2 cellular contexts compared by ENCODE assay signal in genomic region chr1:201653238-201653637, GRCh38.
TF ChIP-seq lines count a peak whose summit lies in the region.

No MANE protein-coding gene starts in this region.

TF ChIP-seq in SK-N-SH, 30 proteins besides CTCF, POLR2A, EP300 and RAD21 (continued from another document):
- TF ChIP-seq USF2 (IDR thresholded peaks at IDR 0.05; ENCODE audit: borderline replicate concordance, low read depth, low read length) (no peak), ZBTB33 (IDR thresholded peaks at IDR 0.05; ENCODE audit: borderline replicate concordance, low read depth) (no peak), EZH2phosphoT487 (IDR thresholded peaks at IDR 0.05; ENCODE audit: borderline replicate concordance, low read depth) (no peak), FOSL2 (IDR thresholded peaks at IDR 0.05; ENCODE audit: borderline replicate concordance, low read depth) (no peak), MXI1 (IDR thresholded peaks at IDR 0.05; ENCODE audit: low read depth, low read length) (no peak)

TF ChIP-seq in SK-N-SH treated with all-trans-retinoic acid at 6 μM for 48 hours, 23 proteins besides CTCF, POLR2A, EP300 and RAD21 (continued from another document):
- TF ChIP-seq TCF4 (CRISPR knock-in tag; IDR thresholded peaks at IDR 0.05; ENCODE audit: borderline replicate concordance) (no peak), PATZ1 (CRISPR knock-in tag; IDR thresholded peaks at IDR 0.05; ENCODE audit: borderline replicate concordance) (no peak), ZFP3 (CRISPR knock-in tag; IDR thresholded peaks at IDR 0.05) (no peak), ZC3H10 (CRISPR knock-in tag; IDR thresholded peaks at IDR 0.05) (no peak), ZNF70 (CRISPR knock-in tag; IDR thresholded peaks at IDR 0.05) (no peak), ZFP30 (CRISPR knock-in tag; IDR thresholded peaks at IDR 0.05) (no peak), GLIS3 (CRISPR knock-in tag; IDR thresholded peaks at IDR 0.05) (no peak), TOX (CRISPR knock-in tag; IDR thresholded peaks at IDR 0.05; ENCODE audit: borderline replicate concordance) (no peak), ZNF565 (CRISPR knock-in tag; conservative IDR thresholded peaks at IDR 0.05; ENCODE audit: low read depth) (no peak), RARB (CRISPR knock-in tag; IDR thresholded peaks at IDR 0.05) (no peak), OSR1 (CRISPR knock-in tag; IDR thresholded peaks at IDR 0.05) (no peak), ZNF8 (CRISPR knock-in tag; IDR thresholded peaks at IDR 0.05) (no peak), CREB5 (CRISPR knock-in tag; IDR thresholded peaks at IDR 0.05; ENCODE audit: low read depth) (no peak), CSDC2 (CRISPR knock-in tag; IDR thresholded peaks at IDR 0.05) (no peak)
TF ChIP-seq in SK-N-SH treated with all-trans-retinoic acid at 6 μM for 48 hours: peak in this region for 0.
